1 cellular context compared by ENCODE assay signal in genomic region chr20:53574259-53574789, GRCh38.
TF ChIP-seq lines count a peak whose summit lies in the region.

No MANE protein-coding gene starts in this region.

TF ChIP-seq in K562, 482 proteins besides CTCF, POLR2A, EP300 and RAD21 (continued from another document):
- TF ChIP-seq ZBTB11 (CRISPR knock-in tag; IDR thresholded peaks at IDR 0.05) (peak in 1 of 3 experiments; percentile 95; a peak in 2 of 6 replicates), RBM22 (IDR thresholded peaks at IDR 0.05; ENCODE audit: low read depth, low read length, poor library complexity, severe bottlenecking) (peak; percentile 20), HBP1 (CRISPR knock-in tag; IDR thresholded peaks at IDR 0.05) (no peak), KAT2B (IDR thresholded peaks at IDR 0.05; ENCODE audit: low read depth, low read length) (no peak), RFX7 (CRISPR knock-in tag; IDR thresholded peaks at IDR 0.05) (no peak), TAF15 (IDR thresholded peaks at IDR 0.05; ENCODE audit: low read depth, low read length) (no peak), SMAD2 (IDR thresholded peaks at IDR 0.05; ENCODE audit: low read depth, low read length) (no peak)
